Comparison of ENCODE assay signal across 21 cellular contexts in the genomic region with DNA sequence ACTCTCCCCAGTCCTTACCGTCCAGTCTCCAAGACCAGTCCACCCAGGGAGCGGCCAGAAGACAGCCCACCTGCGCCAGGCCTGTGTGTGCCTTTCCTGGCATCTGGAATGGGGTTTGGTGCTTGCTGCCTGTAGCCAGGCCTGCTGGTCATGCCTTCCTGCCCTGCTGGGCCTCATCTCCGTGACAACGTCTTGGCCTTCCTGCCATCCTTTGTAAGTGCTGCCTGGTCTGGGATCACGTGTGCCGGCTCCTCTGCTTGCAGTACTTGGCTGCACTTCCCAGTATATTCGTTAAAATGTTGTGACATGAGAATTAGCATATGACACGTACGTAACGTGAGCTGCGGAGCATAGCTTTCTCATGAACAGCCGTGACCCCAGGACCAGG.
DNase-seq lines count a peak whose midpoint lies in the region; ATAC-seq, FAIRE-seq and TF ChIP-seq lines count a peak whose summit lies in the region.
"Had no signal": no experiment of that assay in that cellular context is flagged by ENCODE, and none has a peak within 500 bp of the region (broad histone marks: within the 10 kb centered on the region; RNA-seq: fewer than 3 reads in every experiment).

No MANE protein-coding gene starts in this region.

- H3K79me1 ChIP-seq in IMR-90 (ENCODE audit: low read depth in 1 of 2, low read length in 2 of 2) (no peaks in the 10 kb centered on the region), neuronal stem cell (ENCODE audit: low read depth, low read length) (no peaks in the 10 kb centered on the region)

- TF ChIP-seq POLR2A in IMR-90 (IDR thresholded peaks at IDR 0.05; ENCODE audit: low read depth, low read length) (no peak), sigmoid colon (IDR thresholded peaks at IDR 0.05) (no peak)

- dilution Hi-C loops in IMR-90 (cut with HindIII; ENCODE audit: low sequenced_read_pairs, unreplicated experiment): no loop called here

- H3K4ac ChIP-seq in IMR-90 (ENCODE audit: low read depth, low read length) (peak overlapping the region; percentile 75), neuronal stem cell (ENCODE audit: low read length) (no peak overlapping the region)

- H3K27me3 ChIP-seq in IMR-90 (ENCODE audit: control insufficient read depth, insufficient read depth, low read length) (no peaks in the 10 kb centered on the region), neuronal stem cell (ENCODE audit: control insufficient read depth in 3 of 3, insufficient read depth in 3 of 3, low read depth in 1 of 3, low read length in 3 of 3) (no peaks in the 10 kb centered on the region), sigmoid colon (no peaks in the 10 kb centered on the region), small intestine (ENCODE audit: control insufficient read depth in 2 of 2, insufficient read depth in 2 of 2, low read length in 2 of 2) (no peaks in the 10 kb centered on the region)
- H3K27me3 ChIP-seq: tibial artery had no signal

- no peak for FAIRE-seq in small intestine (lab: Jason Lieb, UNC)
- FAIRE-seq: frontal cortex, GM18507 had no signal

- H3K23ac ChIP-seq in IMR-90 (ENCODE audit: low read depth, low read length) (0 out of 2 replicates have a peak overlapping the region, but pooled peaks have one; percentile 63), neuronal stem cell (ENCODE audit: low read depth, low read length, poor library complexity) (no peak overlapping the region)

- in situ Hi-C loops in IMR-90 (cut with MboI; ENCODE audit: low sequenced_read_pairs): no loop called here

- peak overlapping the region; percentile 48 for H2AK9ac ChIP-seq in IMR-90 (replicated peaks; ENCODE audit: low read depth, low read length, poor library complexity)

- no peak overlapping the region for H3K27ac ChIP-seq in IMR-90 (ENCODE audit: insufficient read depth, low read length)
- H3K27ac ChIP-seq in VCaP: peak overlapping the region; percentile 34
- H3K27ac ChIP-seq in neuronal stem cell (replicated peaks; ENCODE audit: low read length): no peak overlapping the region
- peak overlapping the region in 1 of 4 donors; percentile 69 for H3K27ac ChIP-seq in sigmoid colon
- no peak overlapping the region for H3K27ac ChIP-seq in small intestine (ENCODE audit: low read depth in 1 of 2, low read length in 1 of 2)
- H3K27ac ChIP-seq: C4-2B, KMS-11, psoas muscle, tibial artery had no signal

- H3K9ac ChIP-seq in IMR-90 (ENCODE audit: low read depth, low read length): no peak overlapping the region
- H3K9ac ChIP-seq in neuronal stem cell (ENCODE audit: low read depth, low read length, poor library complexity): no peak overlapping the region
- H3K9ac ChIP-seq: KMS-11 had no signal

- DNase-seq in IMR-90 (peak; percentile 61), fibroblast of pulmonary artery (ENCODE audit: low read depth) (peak; percentile 65), neuronal stem cell (ENCODE audit: low spot score) (no peak), sigmoid colon (no peak), small intestine (no peak), activated gamma-delta T cell (lab: John Stamatoyannopoulos, UW) (no peak)
- DNase-seq: activated CD8-positive, alpha-beta T cell treated with anti-CD3 and anti-CD28 coated beads for 36 hours; activated naive CD8-positive, alpha-beta T cell treated with anti-CD3 and anti-CD28 coated beads, Interleukin-2, amount 50 U/mL, for 24 hours; central memory CD4-positive, alpha-beta T cell; DMS153; naive B cell; NCI-H1092 treated with DMSO at 0.1 percent for 48 hours; psoas muscle; stimulated activated naive B cell treated with anti-CD40 and anti-IgM and Interleukin-4, amounts not matched to agents 10 μg/mL and 1 μg/mL and 100 μg/mL, for 72 hours; tibial artery had no signal

- H2BK20ac ChIP-seq in IMR-90 (ENCODE audit: low read depth, low read length): peak overlapping the region; percentile 20; the same call in 1 of the 2 replicates

- H3K4me3 ChIP-seq in IMR-90 (ENCODE audit: insufficient read depth, low read depth, low read length) (no peak overlapping the region), fibroblast of pulmonary artery (replicated peaks; ENCODE audit: low read depth, low read length) (no peak overlapping the region), neuronal stem cell (ENCODE audit: low read length in 2 of 2) (no peak overlapping the region), sigmoid colon (no peak overlapping the region), small intestine (ENCODE audit: low read depth in 1 of 2, low read length in 2 of 2) (no peak overlapping the region)
- H3K4me3 ChIP-seq: psoas muscle, tibial artery had no signal

- no TSS peak for BruUV-seq in IMR-90 (replicated peaks; lab: Mats Ljungman, UMichigan)

- no peak for TF ChIP-seq EP300 in sigmoid colon (IDR thresholded peaks at IDR 0.05)

- H3K18ac ChIP-seq in IMR-90 (ENCODE audit: low read depth, low read length) (peak overlapping the region; percentile 31; the same call in 1 of the 2 replicates), neuronal stem cell (ENCODE audit: low read length) (peak overlapping the region; percentile 55)

- H4K91ac ChIP-seq in IMR-90 (ENCODE audit: insufficient read depth, low read depth, low read length) (0 out of 2 replicates have a peak overlapping the region, but pooled peaks have one; percentile 56), neuronal stem cell (ENCODE audit: low read depth, low read length, poor library complexity) (no peak overlapping the region)

- no peak for TF ChIP-seq CTCF in IMR-90 (conservative IDR thresholded peaks at IDR 0.05; ENCODE audit: low read depth, low read length)
- no peak for TF ChIP-seq CTCF in VCaP (conservative IDR thresholded peaks at IDR 0.05)
- TF ChIP-seq CTCF in fibroblast of pulmonary artery (IDR thresholded peaks at IDR 0.05; ENCODE audit: low read length, missing control alignments): no peak
- TF ChIP-seq CTCF in sigmoid colon (IDR thresholded peaks at IDR 0.05): no peak

- TF ChIP-seq RAD21 in IMR-90 (IDR thresholded peaks at IDR 0.05; ENCODE audit: low read length): no peak

- CTCF ChIA-PET in IMR-90 (lab: Yijun Ruan, JAX): no interaction called here

- H3K4me1 ChIP-seq in IMR-90 (ENCODE audit: control insufficient read depth, insufficient read depth, low read length): peaks cover 16% of the 10 kb centered on the region
- H3K4me1 ChIP-seq in neuronal stem cell (ENCODE audit: control insufficient read depth in 2 of 2, insufficient read depth in 1 of 2, low read depth in 1 of 2, low read length in 2 of 2): peaks cover 8 to 18% of the 10 kb centered on the region in 2 donors
- H3K4me1 ChIP-seq in sigmoid colon: peaks cover 0 to 37% (median 8%) of the 10 kb centered on the region in 4 donors
- no peaks in the 10 kb centered on the region for H3K4me1 ChIP-seq in small intestine (ENCODE audit: control insufficient read depth in 2 of 2, insufficient read depth in 1 of 2, low read depth in 1 of 2, low read length in 1 of 2)
- H3K4me1 ChIP-seq: psoas muscle, tibial artery had no signal

- H3K14ac ChIP-seq in IMR-90 (replicated peaks; ENCODE audit: low read depth, low read length) (peak overlapping the region; percentile 44), neuronal stem cell (ENCODE audit: low read length) (no peak overlapping the region)

- H2BK5ac ChIP-seq in IMR-90 (ENCODE audit: low read depth, low read length, poor library complexity, severe bottlenecking): peak overlapping the region; percentile 16
- no peak overlapping the region for H2BK5ac ChIP-seq in neuronal stem cell (ENCODE audit: low read length)

- H3K56ac ChIP-seq in IMR-90 (ENCODE audit: extremely low read depth, insufficient read depth, low read length): no peak overlapping the region

- H4K8ac ChIP-seq in IMR-90 (ENCODE audit: low read depth in 2 of 2, low read length in 2 of 2) (peak overlapping the region in 1 of 2 experiments; percentile 45; a peak in 3 of 4 replicates), neuronal stem cell (ENCODE audit: low read depth, low read length) (no peak overlapping the region)

- H3K9me3 ChIP-seq in IMR-90 (ENCODE audit: control insufficient read depth, insufficient read depth, low read length) (peaks cover 8% of the 10 kb centered on the region), neuronal stem cell (replicated peaks in 1 of 2; ENCODE audit: control insufficient read depth in 2 of 2, insufficient read depth in 1 of 2, low read depth in 1 of 2, low read length in 2 of 2) (peaks cover 3 to 7% of the 10 kb centered on the region in 2 donors), sigmoid colon (peaks cover 0 to 8% (median 4%) of the 10 kb centered on the region in 4 donors), small intestine (ENCODE audit: control insufficient read depth, low read depth) (no peaks in the 10 kb centered on the region)

- 100% methylated on average over 2 of the region's 13 CpGs; no CpG with 5 or more reads in 1 of the 2 experiments for WGBS in IMR-90 (ENCODE audit: extremely low coverage in 2 of 2, insufficient read length in 1 of 2), 2 experiments
- no CpG with 5 or more reads among the region's 13 CpGs for WGBS in neuronal stem cell (ENCODE audit: extremely low coverage in 2 of 2, insufficient read length in 2 of 2, insufficient replicate concordance in 1 of 2), 2 donors
- WGBS in sigmoid colon, 2 donors: 83 to 89% methylated on average over 13 of the region's 13 CpGs
- 76 to 88% (median 88%) methylated on average over 13 of the region's 13 CpGs for WGBS in small intestine, 3 donors

- H2AK5ac ChIP-seq in IMR-90 (ENCODE audit: low read depth, low read length) (peak overlapping the region; percentile 36), neuronal stem cell (ENCODE audit: low read depth, low read length) (no peak overlapping the region)

- H2BK120ac ChIP-seq in IMR-90 (ENCODE audit: low read depth, low read length) (peak overlapping the region; percentile 73), neuronal stem cell (ENCODE audit: low read depth, low read length) (no peak overlapping the region)

- POLR2A ChIA-PET in IMR-90 (lab: Charles Lee; ENCODE audit: unreplicated experiment): no interaction called here

- no peaks in the 10 kb centered on the region for H4K20me1 ChIP-seq in IMR-90 (ENCODE audit: insufficient read depth, low read length)

- intact Hi-C loops in IMR-90 (cut with micrococcal nuclease) (loop anchor here (5.0 kb wide), 1 partner anchor 86 kb away; no protein-coding TSS in a partner anchor), sigmoid colon (cut with DNase I) (loop anchor here (5.0 kb wide), 1 partner anchor 86 kb away; no protein-coding TSS in a partner anchor)

- H3K36me3 ChIP-seq in IMR-90 (ENCODE audit: control insufficient read depth, insufficient read depth, low read length) (no peaks in the 10 kb centered on the region), neuronal stem cell (replicated peaks in 1 of 2; ENCODE audit: control insufficient read depth in 2 of 2, insufficient read depth in 2 of 2, low read length in 2 of 2) (no peaks in the 10 kb centered on the region), sigmoid colon (no peaks in the 10 kb centered on the region), small intestine (ENCODE audit: control insufficient read depth in 2 of 2, insufficient read depth in 2 of 2, low read length in 2 of 2) (no peaks in the 10 kb centered on the region)
- H3K36me3 ChIP-seq: tibial artery had no signal

- H2BK15ac ChIP-seq in IMR-90 (ENCODE audit: low read depth, low read length): peak overlapping the region; percentile 21; the same call in 2 of the 3 replicates
- H2BK15ac ChIP-seq in neuronal stem cell (ENCODE audit: low read length): no peak overlapping the region

- H3K4me2 ChIP-seq in IMR-90 (ENCODE audit: low read depth, low read length): no peak overlapping the region
- H3K4me2 ChIP-seq in neuronal stem cell (ENCODE audit: insufficient read depth, low read length, poor library complexity, severe bottlenecking): no peak overlapping the region
- H3K4me2 ChIP-seq: KMS-11 had no signal

- no peak overlapping the region for H2BK12ac ChIP-seq in neuronal stem cell (ENCODE audit: low read length)

- no peak for ATAC-seq in IMR-90 (ENCODE audit: low read depth)
- ATAC-seq: activated CD8-positive, alpha-beta T cell treated with anti-CD3 and anti-CD28 coated beads for 36 hours; activated naive CD8-positive, alpha-beta T cell treated with anti-CD3 and anti-CD28 coated beads, Interleukin-2, amount 50 U/mL, for 24 hours; psoas muscle; stimulated activated naive B cell treated with anti-CD40 and anti-IgM and Interleukin-4, amounts not matched to agents 10 μg/mL and 1 μg/mL and 100 μg/mL, for 72 hours; WTC11 had no signal

- H2AFZ ChIP-seq in IMR-90 (replicated peaks; ENCODE audit: low read length, poor library complexity) (peak overlapping the region; percentile 25), neuronal stem cell (ENCODE audit: low read length) (peak overlapping the region; percentile 79)

- H4K5ac ChIP-seq in IMR-90 (ENCODE audit: low read depth, low read length): 0 out of 2 replicates have a peak overlapping the region, but pooled peaks have one; percentile 8

- peaks cover 12% of the 10 kb centered on the region for H3K9me1 ChIP-seq in IMR-90 (ENCODE audit: insufficient read depth, low read length)

Comparison
In these comparisons a context has a peak if more than half of its experiments do, and no peak if none do; other contexts are left out.
1. DNase-seq: peak in IMR-90 (single experiment) and fibroblast of pulmonary artery (single experiment); none in neuronal stem cell (single experiment), sigmoid colon (single experiment), small intestine (single experiment) and activated gamma-delta T cell (single experiment).